In the genomic region with DNA sequence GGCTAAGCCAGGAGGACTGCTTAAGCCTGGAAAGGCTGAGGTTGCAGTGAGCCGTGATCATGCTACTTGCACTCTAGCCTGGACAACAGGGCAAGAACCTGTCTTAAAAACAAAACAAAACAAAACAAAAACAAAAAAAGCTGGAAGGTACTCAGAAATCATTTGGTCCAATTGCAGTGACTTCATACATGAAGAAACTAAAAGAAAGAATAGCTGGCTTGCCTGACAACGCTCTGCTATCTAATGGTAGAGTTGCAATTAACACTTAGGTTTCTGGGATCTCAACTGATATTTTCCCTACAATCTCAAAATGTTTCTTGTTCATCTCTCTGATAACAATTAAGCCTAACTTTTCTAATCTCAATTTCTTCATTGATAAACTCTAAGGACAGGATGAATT, we compare ENCODE assay signal across 26 cellular contexts.
"Had no signal": no experiment of that assay in that cellular context is flagged by ENCODE, and none has a peak within 500 bp of the region (broad histone marks: within the 10 kb centered on the region; RNA-seq: fewer than 3 reads in every experiment).

No MANE protein-coding gene starts in this region.

- H3K27ac Mint-ChIP-seq: natural killer cell treated with Interleukin-12 subunit alpha and Interleukin-12 subunit beta and Interleukin-15 and Interleukin-18, amount 100 ng/mL, for 72 hours; nephron progenitor cell; stimulated activated effector memory CD8-positive, alpha-beta T cell treated with anti-CD3 and anti-CD28 coated beads, Interleukin-12 subunit alpha, Interleukin-12 subunit beta, amount 100 ng/mL, for 72 hours; stimulated activated naive B cell treated with anti-CD40 and anti-IgM and Interleukin-4, amounts not matched to agents 10 μg/mL and 1 μg/mL and 100 μg/mL, for 72 hours; stimulated activated naive CD8-positive, alpha-beta T cell treated with anti-CD3 and anti-CD28 coated beads, Interleukin-15, Interleukin-2, amounts not matched to agents 100 ng/mL and 50 ng/mL, for 24 hours had no signal

- H3K27ac ChIP-seq: neutrophil, pancreas, prostate gland, right lobe of liver, sigmoid colon, stomach, thoracic aorta, thyroid gland, tibial nerve, upper lobe of left lung, vagina had no signal

- H3K9me3 Mint-ChIP-seq: natural killer cell treated with Interleukin-12 subunit alpha and Interleukin-12 subunit beta and Interleukin-15 and Interleukin-18, amount 100 ng/mL, for 72 hours; stimulated activated effector memory CD8-positive, alpha-beta T cell treated with anti-CD3 and anti-CD28 coated beads, Interleukin-12 subunit alpha, Interleukin-12 subunit beta, amount 100 ng/mL, for 72 hours; stimulated activated naive CD8-positive, alpha-beta T cell treated with anti-CD3 and anti-CD28 coated beads, Interleukin-15, Interleukin-2, amounts not matched to agents 100 ng/mL and 50 ng/mL, for 24 hours had no signal

- H3K4me3 ChIP-seq: pancreas, prostate gland, right lobe of liver, sigmoid colon, stomach, thoracic aorta, thyroid gland, tibial nerve, upper lobe of left lung, vagina had no signal

- H3K9me3 ChIP-seq: neutrophil, pancreas, prostate gland, right lobe of liver, sigmoid colon, stomach, thoracic aorta, thyroid gland, tibial nerve, upper lobe of left lung, vagina had no signal

- H3K36me3 Mint-ChIP-seq: stimulated activated effector memory CD8-positive, alpha-beta T cell treated with anti-CD3 and anti-CD28 coated beads, Interleukin-12 subunit alpha, Interleukin-12 subunit beta, amount 100 ng/mL, for 72 hours had no signal

- H3K4me1 ChIP-seq: pancreas, prostate gland, right lobe of liver, thyroid gland, upper lobe of left lung had no signal

- ATAC-seq: natural killer cell treated with Interleukin-12 subunit alpha and Interleukin-12 subunit beta and Interleukin-15 and Interleukin-18, amount 100 ng/mL, for 72 hours; pancreas; right cardiac atrium; right lobe of liver; stimulated activated effector memory CD8-positive, alpha-beta T cell treated with anti-CD3 and anti-CD28 coated beads, Interleukin-12 subunit alpha, Interleukin-12 subunit beta, amount 100 ng/mL, for 72 hours; stimulated activated naive B cell treated with anti-CD40 and anti-IgM and Interleukin-4, amounts not matched to agents 10 μg/mL and 1 μg/mL and 100 μg/mL, for 72 hours had no signal

- H3K4me3 Mint-ChIP-seq: natural killer cell treated with Interleukin-12 subunit alpha and Interleukin-12 subunit beta and Interleukin-15 and Interleukin-18, amount 100 ng/mL, for 72 hours; nephron progenitor cell; neural crest cell; stimulated activated effector memory CD8-positive, alpha-beta T cell treated with anti-CD3 and anti-CD28 coated beads, Interleukin-12 subunit alpha, Interleukin-12 subunit beta, amount 100 ng/mL, for 72 hours; stimulated activated naive B cell treated with anti-CD40 and anti-IgM and Interleukin-4, amounts not matched to agents 10 μg/mL and 1 μg/mL and 100 μg/mL, for 72 hours; stimulated activated naive CD8-positive, alpha-beta T cell treated with anti-CD3 and anti-CD28 coated beads, Interleukin-15, Interleukin-2, amounts not matched to agents 100 ng/mL and 50 ng/mL, for 24 hours had no signal

- H3K27me3 ChIP-seq: neutrophil, pancreas, right lobe of liver, sigmoid colon, stomach, thyroid gland, tibial nerve, upper lobe of left lung, vagina had no signal

- DNase-seq: nephron progenitor cell; nucleus accumbens; pancreas; right cardiac atrium; right lobe of liver; sigmoid colon; small intestine; stimulated activated CD4-positive, alpha-beta T cell treated with anti-CD3 and anti-CD28 coated beads, Interleukin-15, amount 100 ng/mL, for 24 hours; stimulated activated CD4-positive, alpha-beta T cell treated with anti-CD3 and anti-CD28 coated beads, Interleukin-2, amount 100 ng/mL, for 24 hours; stimulated activated CD4-positive, alpha-beta T cell treated with anti-CD3 and anti-CD28 coated beads, Interleukin-2, amount 100 ng/mL, for 48 hours; stimulated activated CD4-positive, alpha-beta T cell treated with anti-CD3 and anti-CD28 coated beads, Interleukin-4, amount 100 ng/mL, for 24 hours; stimulated activated naive B cell treated with anti-CD40 and anti-IgM and Interleukin-4, amounts not matched to agents 10 μg/mL and 1 μg/mL and 100 μg/mL, for 72 hours; stimulated activated naive CD4-positive, alpha-beta T cell treated with Interleukin-2 at 50 U/mL for 16 hours; stomach; thyroid gland; trophoblast cell; upper lobe of left lung had no signal

- H3K27me3 Mint-ChIP-seq: natural killer cell treated with Interleukin-12 subunit alpha and Interleukin-12 subunit beta and Interleukin-15 and Interleukin-18, amount 100 ng/mL, for 72 hours; stimulated activated naive B cell treated with anti-CD40 and anti-IgM and Interleukin-4, amounts not matched to agents 10 μg/mL and 1 μg/mL and 100 μg/mL, for 72 hours; stimulated activated naive CD8-positive, alpha-beta T cell treated with anti-CD3 and anti-CD28 coated beads, Interleukin-15, Interleukin-2, amounts not matched to agents 100 ng/mL and 50 ng/mL, for 24 hours had no signal

- H3K36me3 ChIP-seq: neutrophil, pancreas, prostate gland, right lobe of liver, sigmoid colon, thoracic aorta, thyroid gland, tibial nerve, upper lobe of left lung, vagina had no signal

- H3K4me1 Mint-ChIP-seq: nephron progenitor cell had no signal
